In the genomic region with DNA sequence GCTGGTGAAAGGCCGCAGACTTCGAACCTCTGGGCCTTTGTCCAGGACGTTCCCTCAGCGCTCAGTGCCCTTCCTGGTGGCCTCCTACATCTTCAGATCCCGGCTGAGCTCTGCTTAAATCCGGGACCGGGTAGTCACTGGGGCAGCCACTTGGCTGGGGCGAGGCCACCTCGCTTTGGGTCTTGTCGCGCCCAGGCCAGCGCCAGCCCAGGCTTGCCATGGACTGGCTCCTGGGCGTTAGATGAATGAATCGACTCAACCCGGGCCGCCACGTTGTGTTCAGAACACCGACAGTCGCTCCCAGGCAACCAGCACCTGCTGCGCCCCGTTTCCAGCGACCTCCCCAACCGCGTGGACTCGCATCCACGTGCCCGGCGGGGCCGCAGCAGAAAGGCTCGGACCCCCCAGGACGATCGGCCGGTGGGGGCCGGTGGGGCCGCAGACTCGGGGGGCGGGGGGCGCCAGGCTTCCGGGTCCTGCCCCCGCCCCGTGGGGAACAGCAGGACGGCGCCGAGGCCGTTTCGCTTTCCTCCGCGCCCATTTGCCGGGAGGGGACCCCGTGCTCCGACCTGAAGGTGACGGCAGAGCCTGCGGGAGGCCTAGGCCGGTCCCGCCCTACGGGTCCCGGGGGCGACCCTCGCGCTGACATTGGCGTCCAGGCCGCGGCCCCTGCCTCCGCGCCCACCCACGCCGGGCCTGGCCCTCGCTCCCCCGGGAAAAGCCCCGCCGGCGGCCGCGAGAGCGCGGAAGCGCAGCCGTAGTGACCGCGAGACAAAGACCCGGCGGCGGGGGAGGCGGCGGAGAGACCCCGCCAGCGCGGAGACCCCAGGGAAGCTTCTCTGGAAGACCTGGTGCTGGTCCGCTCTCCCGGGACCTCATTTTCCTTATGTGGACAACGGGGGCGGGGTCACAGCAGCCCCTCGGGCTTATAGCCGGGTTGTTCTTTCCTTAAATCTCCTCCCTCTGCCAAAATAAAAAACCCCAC, we compare ENCODE assay signal across 8 cellular contexts. TPM values are rescaled to one million over a fixed set of nuclear protein-coding genes. Genes with fewer than 3 reads are reported as not detected.
DNase-seq lines count a peak whose midpoint lies in the region; ATAC-seq, FAIRE-seq and TF ChIP-seq lines count a peak whose summit lies in the region.

No MANE protein-coding gene starts in this region.

- H3K27me3 ChIP-seq in body of pancreas (no peaks in the 10 kb centered on the region), keratinocyte (ENCODE audit: control insufficient read depth, extremely low read depth, insufficient read depth, low read length) (no peaks in the 10 kb centered on the region)

- H3K36me3 Mint-ChIP-seq in T-helper 17 cell (ENCODE audit: low read depth): no peaks in the 10 kb centered on the region

- TF ChIP-seq CTCF in body of pancreas (IDR thresholded peaks at IDR 0.05) (no peak), keratinocyte (optimal IDR thresholded peaks at IDR 0.05 in 1 of 3, IDR thresholded peaks at IDR 0.05 in 1 of 3, conservative IDR thresholded peaks at IDR 0.05 in 1 of 3; ENCODE audit: extremely low read depth in 1 of 3, insufficient read depth in 2 of 3, low read length in 3 of 3) (no peak)

- H4K20me1 ChIP-seq in keratinocyte (ENCODE audit: control insufficient read depth, extremely low read depth, insufficient read depth, low read length): no peaks in the 10 kb centered on the region

- 8% methylated on average over 84 of the region's 94 CpGs; no CpG with 5 or more reads in 1 of the 2 donors for WGBS in body of pancreas, 2 donors

- TF ChIP-seq POLR2A in body of pancreas (IDR thresholded peaks at IDR 0.05): peak in 2 of 3 donors; percentile 23 to 25

- H3K9me1 ChIP-seq in keratinocyte (ENCODE audit: control insufficient read depth, extremely low read depth, insufficient read depth, low read length): no peaks in the 10 kb centered on the region

- H3K79me2 ChIP-seq in keratinocyte (ENCODE audit: control insufficient read depth, insufficient read depth, low read length): peaks cover 6% of the 10 kb centered on the region

- peak overlapping the region; percentile 88 to 92 for H3K4me3 ChIP-seq in body of pancreas
- H3K4me3 ChIP-seq in keratinocyte (ENCODE audit: control insufficient read depth in 2 of 3, extremely low read depth in 1 of 3, insufficient read depth in 2 of 3, low read depth in 1 of 3, low read length in 3 of 3): peak overlapping the region; percentile 27 to 61 (median 51)

- peak overlapping the region; percentile 27 for H3K27ac Mint-ChIP-seq in T-helper 17 cell

- no peak for FAIRE-seq in keratinocyte (lab: Jason Lieb, UNC)

- DNase-seq in AG08395 (ENCODE audit: low spot score) (peak; percentile 35), T-helper 17 cell (peak; percentile 30 to 46 (median 42)), body of pancreas (peak; percentile 51 to 65 (median 54)), keratinocyte (ENCODE audit: low read depth, low spot score) (no peak), NCI-H82 treated with DMSO at 0.1 percent for 48 hours (lab: John Stamatoyannopoulos, UW; ENCODE audit: unreplicated experiment) (no peak)
- peak; percentile 47 for DNase-seq in stimulated activated CD4-positive, alpha-beta T cell treated with anti-CD3 and anti-CD28 coated beads, Interleukin-1b, Interleukin-23, amount 100 ng/mL, for 48 hours

- dilution Hi-C loops in keratinocyte (cut with MboI; ENCODE audit: extremely low pct_ligation_motif_present, low sequenced_read_pairs): no loop called here

- H2AFZ ChIP-seq in keratinocyte (ENCODE audit: control insufficient read depth, low read length): peak overlapping the region; percentile 60

- peak overlapping the region; percentile 69 for H3K4me2 ChIP-seq in keratinocyte (ENCODE audit: control insufficient read depth, extremely low read depth, insufficient read depth, low read depth, low read length)

- H3K9ac ChIP-seq in keratinocyte (ENCODE audit: control insufficient read depth, extremely low read depth, insufficient read depth, low read length): peak overlapping the region; percentile 77

- H3K4me3 Mint-ChIP-seq in T-helper 17 cell: peak overlapping the region; percentile 82

- ATAC-seq in GM21367 (IDR thresholded peaks at IDR 0.05; ENCODE audit: unreplicated experiment): peak; percentile 45
- peak; percentile 93 for ATAC-seq in T-helper 17 cell
- ATAC-seq in body of pancreas: peak; percentile 87
- ATAC-seq in GM19455 (IDR thresholded peaks at IDR 0.05; ENCODE audit: unreplicated experiment): no peak

- no peaks in the 10 kb centered on the region for H3K9me3 ChIP-seq in T-helper 17 cell (ENCODE audit: control insufficient read depth, low read length, poor library complexity, severe bottlenecking)
- H3K9me3 ChIP-seq in body of pancreas: no peaks in the 10 kb centered on the region
- no peaks in the 10 kb centered on the region for H3K9me3 ChIP-seq in keratinocyte (ENCODE audit: control insufficient read depth, low read depth, low read length)

- intact Hi-C loops in body of pancreas (cut with DNase I): no loop called here

- H3K36me3 ChIP-seq in body of pancreas (replicated peaks in 1 of 2; ENCODE audit: insufficient read depth in 1 of 2, low read depth in 2 of 2) (no peaks in the 10 kb centered on the region), keratinocyte (ENCODE audit: control insufficient read depth in 2 of 2, extremely low read depth in 1 of 2, insufficient read depth in 2 of 2, low read length in 2 of 2) (no peaks in the 10 kb centered on the region)

- no peaks in the 10 kb centered on the region for H3K4me1 Mint-ChIP-seq in T-helper 17 cell

- H3K27ac ChIP-seq in body of pancreas (peak overlapping the region in 3 of 4 donors; percentile 52 to 80 (median 72)), keratinocyte (ENCODE audit: control insufficient read depth, insufficient read depth, low read length) (peak overlapping the region; percentile 63)

- peaks cover 8% of the 10 kb centered on the region for H3K27me3 Mint-ChIP-seq in T-helper 17 cell

- peaks cover 10% of the 10 kb centered on the region for H3K4me1 ChIP-seq in body of pancreas
- peaks cover 33% of the 10 kb centered on the region for H3K4me1 ChIP-seq in keratinocyte (ENCODE audit: control insufficient read depth, extremely low read depth, insufficient read depth, low read length)

RNA-seq across cellular contexts. Expression of gene RCOR1, which starts 37.3 kb away (rescaled TPM):
- total RNA-seq in T-helper 17 cell (10 to 100 TPM; 17.9 to 33.5 TPM), body of pancreas (1 to 10 TPM; 6.3 to 6.7 TPM)
- 19.7 to 29.8 TPM (median 27.0 TPM) in 3 replicates for polyA plus RNA-seq in keratinocyte
- polyA plus RNA-seq in keratinocyte (2011; ENCODE audit: low read depth): 23.3 TPM
- 16.1 and 28.6 TPM in 2 replicates for polyA plus RNA-seq in keratinocyte (2011; cell fraction: cytosol; rRNA removed)
- polyA plus RNA-seq in keratinocyte (2011; cell fraction: nucleus; rRNA removed): 35.0 and 41.8 TPM in 2 replicates
- 21.3 and 21.9 TPM in 2 replicates for polyA plus RNA-seq in keratinocyte (2012; ENCODE audit: low replicate concordance)
- 18.8 to 39.6 TPM (median 26.1 TPM) in 3 replicates for polyA minus RNA-seq in keratinocyte
- 17.8 TPM for polyA minus RNA-seq in keratinocyte (2011; cell fraction: cytosol; rRNA and poly(A)+ RNA removed)
- polyA minus RNA-seq in keratinocyte (2011; cell fraction: nucleus; rRNA and poly(A)+ RNA removed): 30.0 and 53.4 TPM in 2 replicates

RNA-seq across cellular contexts. Expression of gene ANKRD9, which starts 45.6 kb away (rescaled TPM):
- 10 to 100 TPM in 1 of 2 donors, 1 to 10 TPM in 1; 3.3 to 17.6 TPM for total RNA-seq in T-helper 17 cell
- 10 to 100 TPM; 49.8 to 87.7 TPM for total RNA-seq in body of pancreas
- 3.5 to 9.6 TPM (median 4.9 TPM) in 3 replicates for polyA plus RNA-seq in keratinocyte
- polyA plus RNA-seq in keratinocyte (2011; ENCODE audit: low read depth): 8.2 TPM
- 1.6 and 13.9 TPM in 2 replicates for polyA plus RNA-seq in keratinocyte (2011; cell fraction: cytosol; rRNA removed)
- polyA plus RNA-seq in keratinocyte (2011; cell fraction: nucleus; rRNA removed): 14.2 and 23.3 TPM in 2 replicates
- 7.5 and 17.3 TPM in 2 replicates for polyA plus RNA-seq in keratinocyte (2012; ENCODE audit: low replicate concordance)
- polyA minus RNA-seq in keratinocyte: 2.9 to 3.9 TPM (median 3.1 TPM) in 3 replicates
- 19.6 TPM for polyA minus RNA-seq in keratinocyte (2011; cell fraction: cytosol; rRNA and poly(A)+ RNA removed)
- 8.9 and 9.6 TPM in 2 replicates for polyA minus RNA-seq in keratinocyte (2011; cell fraction: nucleus; rRNA and poly(A)+ RNA removed)

Comparison
In these comparisons a context has a peak if more than half of its experiments do, and no peak if none do; other contexts are left out.
1. DNase-seq: peak in AG08395 (single experiment), T-helper 17 cell (3 of 3), body of pancreas (4 of 4) and stimulated activated CD4-positive, alpha-beta T cell treated with anti-CD3 and anti-CD28 coated beads, Interleukin-1b, Interleukin-23, amount 100 ng/mL, for 48 hours (single experiment); none in keratinocyte (single experiment) and NCI-H82 treated with DMSO at 0.1 percent for 48 hours (single experiment).